In genomic region chr4:40201898-40202297, GRCh38 we compare ENCODE assay signal across 1 cellular context.
TF ChIP-seq lines count a peak whose summit lies in the region.

No MANE protein-coding gene starts in this region.

TF ChIP-seq in GM12878, 131 proteins besides CTCF, POLR2A, EP300 and RAD21 (continued from another document):
- TF ChIP-seq ELK1 (IDR thresholded peaks at IDR 0.05; ENCODE audit: low read depth, low read length): no peak
- no peak for TF ChIP-seq BHLHE40 (IDR thresholded peaks at IDR 0.05; ENCODE audit: borderline replicate concordance in 1 of 2, low read depth in 2 of 2, low read length in 1 of 2)
- TF ChIP-seq STAT3 (IDR thresholded peaks at IDR 0.05; ENCODE audit: low read depth, low read length): no peak
- TF ChIP-seq NFXL1 (IDR thresholded peaks at IDR 0.05; ENCODE audit: borderline replicate concordance): no peak
- TF ChIP-seq NR2C2 (IDR thresholded peaks at IDR 0.05; ENCODE audit: borderline replicate concordance, control insufficient read depth, insufficient read length, low read depth): no peak
- no peak for TF ChIP-seq SIN3A (IDR thresholded peaks at IDR 0.05; ENCODE audit: low read depth, low read length)
- no peak for TF ChIP-seq TBL1XR1 (IDR thresholded peaks at IDR 0.05; ENCODE audit: low read depth, low read length)
- no peak for TF ChIP-seq BRCA1 (IDR thresholded peaks at IDR 0.05; ENCODE audit: low read depth, low read length)
- TF ChIP-seq RFX5 (IDR thresholded peaks at IDR 0.05; ENCODE audit: low read depth, low read length): no peak
